Comparison of ENCODE assay signal across 27 cellular contexts in genomic region chr22:43205748-43206514, GRCh38. TPM values are rescaled to one million over a fixed set of nuclear protein-coding genes. Genes with fewer than 3 reads are reported as not detected.
DNase-seq lines count a peak whose midpoint lies in the region; ATAC-seq, FAIRE-seq and TF ChIP-seq lines count a peak whose summit lies in the region.
"Had no signal": no experiment of that assay in that cellular context is flagged by ENCODE, and none has a peak within 500 bp of the region (broad histone marks: within the 10 kb centered on the region; RNA-seq: fewer than 3 reads in every experiment).

No MANE protein-coding gene starts in this region.

- H2BK5ac ChIP-seq in trophoblast cell (ENCODE audit: low read depth, low read length, poor library complexity), result no peak overlapping the region

- H3K4me2 ChIP-seq in trophoblast cell (ENCODE audit: low read length), result no peak overlapping the region

- H3K4me3 ChIP-seq in kidney (ENCODE audit: low read length in 2 of 2) (no peak overlapping the region), trophoblast cell (ENCODE audit: low read depth, low read length) (no peak overlapping the region)
- H3K4me3 ChIP-seq: pancreas, SJSA1 had no signal

- no peak for TF ChIP-seq CTCF in kidney (IDR thresholded peaks at IDR 0.05; ENCODE audit: borderline replicate concordance, extremely low read depth, insufficient read depth)

- H4K8ac ChIP-seq in trophoblast cell (ENCODE audit: low read depth, low read length), result no peak overlapping the region

- H3K79me2 ChIP-seq in trophoblast cell (ENCODE audit: control insufficient read depth, insufficient read depth, low read length, poor library complexity), result no peaks in the 10 kb centered on the region

- H3K27me3 Mint-ChIP-seq in T-helper 17 cell, result no peaks in the 10 kb centered on the region
- H3K27me3 Mint-ChIP-seq: activated CD8-positive, alpha-beta memory T cell treated with anti-CD3 and anti-CD28 coated beads, Interleukin-2, amount 10 ng/mL, durations not matched to agents 7 days and 5 days; activated naive CD4-positive, alpha-beta T cell treated with anti-CD3 and anti-CD28 coated beads, Interleukin-2, amount 50 U/mL, for 24 hours had no signal

- intact Hi-C loops in Right ventricle myocardium inferior (cut with DNase I) (no loop called here), Right ventricle myocardium superior (cut with DNase I) (no loop called here), kidney (cut with DNase I) (no loop called here)

- FAIRE-seq in kidney (lab: Jason Lieb, UNC), result no peak
- FAIRE-seq: colon, GM12892, pancreas had no signal

- H3K4me3 Mint-ChIP-seq in T-helper 17 cell, result no peak overlapping the region
- H3K4me3 Mint-ChIP-seq: activated CD8-positive, alpha-beta memory T cell treated with anti-CD3 and anti-CD28 coated beads, Interleukin-2, amount 10 ng/mL, durations not matched to agents 7 days and 5 days; activated naive CD4-positive, alpha-beta T cell treated with anti-CD3 and anti-CD28 coated beads, Interleukin-2, amount 50 U/mL, for 24 hours; T-helper 1 cell treated with Interleukin-12 subunit alpha and Interleukin-12 subunit beta and Interleukin-4 antibody, amounts not matched to agents 30 μg/mL and 1 μg/mL, for 36 hours had no signal

- H2AK5ac ChIP-seq in trophoblast cell (ENCODE audit: low read length), result no peak overlapping the region

- ATAC-seq in Right ventricle myocardium inferior (no peak), Right ventricle myocardium superior (ENCODE audit: poor library complexity) (no peak), T-helper 17 cell (peak; percentile 56)
- ATAC-seq: activated CD8-positive, alpha-beta memory T cell treated with anti-CD3 and anti-CD28 coated beads, Interleukin-2, amount 10 ng/mL, durations not matched to agents 7 days and 5 days; pancreas; right cardiac atrium had no signal

- H3K27ac Mint-ChIP-seq in T-helper 17 cell, result peak overlapping the region; percentile 37
- H3K27ac Mint-ChIP-seq: activated CD8-positive, alpha-beta memory T cell treated with anti-CD3 and anti-CD28 coated beads, Interleukin-2, amount 10 ng/mL, durations not matched to agents 7 days and 5 days; activated naive CD4-positive, alpha-beta T cell treated with anti-CD3 and anti-CD28 coated beads, Interleukin-2, amount 50 U/mL, for 24 hours; T-helper 1 cell treated with Interleukin-12 subunit alpha and Interleukin-12 subunit beta and Interleukin-4 antibody, amounts not matched to agents 30 μg/mL and 1 μg/mL, for 36 hours had no signal

- H3K36me3 Mint-ChIP-seq in T-helper 17 cell (ENCODE audit: low read depth), result no peaks in the 10 kb centered on the region
- H3K36me3 Mint-ChIP-seq: activated CD8-positive, alpha-beta memory T cell treated with anti-CD3 and anti-CD28 coated beads, Interleukin-2, amount 10 ng/mL, durations not matched to agents 7 days and 5 days; activated naive CD4-positive, alpha-beta T cell treated with anti-CD3 and anti-CD28 coated beads, Interleukin-2, amount 50 U/mL, for 24 hours; naive B cell had no signal

- no peaks in the 10 kb centered on the region for H3K79me1 ChIP-seq in trophoblast cell (ENCODE audit: low read length)

- no peak overlapping the region for H4K91ac ChIP-seq in trophoblast cell (ENCODE audit: low read depth, low read length)

- H3K23ac ChIP-seq in trophoblast cell (ENCODE audit: low read length), result no peak overlapping the region

- H3K14ac ChIP-seq in trophoblast cell (ENCODE audit: low read length), result no peak overlapping the region

- DNase-seq in Right ventricle myocardium inferior (ENCODE audit: missing footprints) (peak; percentile 13), Right ventricle myocardium superior (no peak), T-helper 17 cell (no peak), kidney (peak; percentile 18), globus pallidus (ENCODE audit: low spot score) (no peak), iPS-NIHi7 (ENCODE audit: extremely low spot score) (no peak), trophoblast cell (no peak)
- DNase-seq: activated CD8-positive, alpha-beta memory T cell treated with anti-CD3 and anti-CD28 coated beads, Interleukin-2, amount 10 ng/mL, durations not matched to agents 7 days and 5 days; COR-L47; DMS79 treated with DMSO at 0.1 percent for 48 hours; GOT3; KG1; left colon; mesendoderm; MV-4-11; naive B cell; NCI-H187; NCI-H226; right cardiac atrium; stimulated activated CD4-positive, alpha-beta T cell treated with anti-CD3 and anti-CD28 coated beads, Interleukin-12 subunit alpha, Interleukin-12 subunit beta, amount 100 ng/mL, for 4 hours had no signal

- H3K27ac ChIP-seq in kidney (ENCODE audit: low read depth in 2 of 2, low read length in 2 of 2) (no peak overlapping the region), trophoblast cell (ENCODE audit: low read depth, low read length) (no peak overlapping the region)
- H3K27ac ChIP-seq: pancreas, SJSA1, VCaP had no signal

- H3K36me3 ChIP-seq in kidney (ENCODE audit: control insufficient read depth in 1 of 2, insufficient read depth in 2 of 2, low read length in 2 of 2), result no peaks in the 10 kb centered on the region
- H3K36me3 ChIP-seq in trophoblast cell (ENCODE audit: control insufficient read depth in 1 of 2, insufficient read depth in 2 of 2, low read length in 2 of 2), result no peaks in the 10 kb centered on the region
- H3K36me3 ChIP-seq: pancreas, SJSA1 had no signal

- no peaks in the 10 kb centered on the region for H3K27me3 ChIP-seq in trophoblast cell (ENCODE audit: insufficient read depth, low read length)
- H3K27me3 ChIP-seq: pancreas, SJSA1 had no signal

- no peak overlapping the region for H2BK12ac ChIP-seq in trophoblast cell (ENCODE audit: low read length)

- 100% methylated on average over 1 of the region's 5 CpGs for WGBS in trophoblast cell (ENCODE audit: extremely low coverage, insufficient coverage, insufficient read length)

- H3K4me1 Mint-ChIP-seq in T-helper 17 cell, result peaks cover 10% of the 10 kb centered on the region
- H3K4me1 Mint-ChIP-seq: activated CD8-positive, alpha-beta memory T cell treated with anti-CD3 and anti-CD28 coated beads, Interleukin-2, amount 10 ng/mL, durations not matched to agents 7 days and 5 days had no signal

- no peak overlapping the region for H2BK120ac ChIP-seq in trophoblast cell (ENCODE audit: insufficient read depth, low read length, poor library complexity)

- H3K9me3 ChIP-seq in T-helper 17 cell (ENCODE audit: control insufficient read depth, low read length, poor library complexity, severe bottlenecking), result no peaks in the 10 kb centered on the region
- no peaks in the 10 kb centered on the region for H3K9me3 ChIP-seq in kidney (ENCODE audit: control insufficient read depth in 1 of 2, low read length in 2 of 2)
- no peaks in the 10 kb centered on the region for H3K9me3 ChIP-seq in trophoblast cell (ENCODE audit: insufficient read depth, low read depth, low read length)
- H3K9me3 ChIP-seq: pancreas, SJSA1 had no signal

- H3K4me1 ChIP-seq in kidney (ENCODE audit: control insufficient read depth in 1 of 2, insufficient read depth in 1 of 2, low read depth in 1 of 2, low read length in 2 of 2), result no peaks in the 10 kb centered on the region
- H3K4me1 ChIP-seq in trophoblast cell (ENCODE audit: control insufficient read depth in 1 of 2, insufficient read depth in 2 of 2, low read length in 2 of 2), result no peaks in the 10 kb centered on the region
- H3K4me1 ChIP-seq: pancreas, SJSA1 had no signal

- no peak overlapping the region for H2AFZ ChIP-seq in trophoblast cell (ENCODE audit: insufficient read depth, low read length, poor library complexity)

- no peak overlapping the region for H3K9ac ChIP-seq in kidney (ENCODE audit: low read length in 2 of 2)
- H3K9ac ChIP-seq in trophoblast cell (ENCODE audit: low read length), result no peak overlapping the region

- no peak overlapping the region for H4K12ac ChIP-seq in trophoblast cell (ENCODE audit: low read depth, low read length)

- H3K18ac ChIP-seq in trophoblast cell (ENCODE audit: low read length), result no peak overlapping the region

- no peak overlapping the region for H3K4ac ChIP-seq in trophoblast cell (ENCODE audit: low read depth, low read length)

RNA-seq across cellular contexts. Expression of gene TTLL12, which starts 19.0 kb away (rescaled TPM):
- total RNA-seq in Right ventricle myocardium inferior (13.2 TPM), Right ventricle myocardium superior (11.1 TPM), T-helper 17 cell (10 to 100 TPM; 12.8 to 17.8 TPM), kidney (26.3 TPM)
- polyA plus RNA-seq in kidney (ENCODE audit: insufficient read depth, low read depth, low replicate concordance), result 11.5 TPM
- polyA plus RNA-seq in trophoblast cell (2013), result 20.0 and 21.1 TPM in 2 replicates

RNA-seq across cellular contexts. Expression of gene TSPO, which starts 54.6 kb away (rescaled TPM):
- 136 TPM for total RNA-seq in Right ventricle myocardium inferior
- 126 TPM for total RNA-seq in Right ventricle myocardium superior
- total RNA-seq in T-helper 17 cell, result 10 to 100 TPM; 74.1 to 89.1 TPM
- total RNA-seq in kidney, result 134 TPM
- polyA plus RNA-seq in kidney (ENCODE audit: insufficient read depth, low read depth, low replicate concordance), result 173 TPM
- 21.6 and 23.0 TPM in 2 replicates for polyA plus RNA-seq in trophoblast cell (2013)

Comparison
In these comparisons a context has a peak if more than half of its experiments do, and no peak if none do; other contexts are left out.
1. DNase-seq: peak in Right ventricle myocardium inferior (single experiment) and kidney (single experiment); none in Right ventricle myocardium superior (single experiment), T-helper 17 cell (0 of 3), globus pallidus (single experiment), iPS-NIHi7 (single experiment) and trophoblast cell (0 of 2).